7 cellular contexts compared by ENCODE assay signal in the genomic region with DNA sequence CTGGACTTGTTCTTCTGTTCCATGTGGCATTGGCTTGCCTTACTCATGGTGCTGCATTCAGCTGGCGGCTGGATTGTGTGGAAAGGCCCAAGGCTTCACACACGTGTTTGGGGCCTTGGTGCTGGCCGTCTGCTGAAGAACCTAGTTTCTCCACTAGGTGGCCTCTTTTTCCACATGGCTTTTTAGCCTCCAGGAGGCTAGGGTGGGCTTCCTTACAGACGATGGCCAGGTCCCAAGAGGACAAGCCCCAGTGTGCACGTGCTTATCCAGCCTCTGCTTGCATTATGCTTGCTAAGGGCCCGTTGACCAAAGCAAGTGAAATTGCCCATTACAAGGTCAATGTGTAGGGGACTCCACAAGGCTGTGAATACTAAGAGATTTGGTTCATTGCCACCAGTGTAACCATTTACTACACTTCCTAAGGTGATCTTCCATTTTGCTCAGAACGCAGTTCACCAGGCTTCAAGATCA. TPM values are rescaled to one million over a fixed set of nuclear protein-coding genes. Genes with fewer than 3 reads are reported as not detected.
DNase-seq lines count a peak whose midpoint lies in the region; ATAC-seq and TF ChIP-seq lines count a peak whose summit lies in the region.

No MANE protein-coding gene starts in this region.

- DNase-seq in NAMALWA (ENCODE audit: low spot score) (peak; percentile 66), chondrocyte (ENCODE audit: low spot score) (no peak), NCI-H1436 treated with DMSO at 0.1 percent for 48 hours (lab: John Stamatoyannopoulos, UW) (no peak)

- H3K4me3 Mint-ChIP-seq in chondrocyte (ENCODE audit: unreplicated experiment) = no peak overlapping the region
- no peak overlapping the region for H3K4me3 Mint-ChIP-seq in nephron

- H3K4me1 Mint-ChIP-seq in chondrocyte (ENCODE audit: low read depth) = peaks cover 22% of the 10 kb centered on the region
- peaks cover 32% of the 10 kb centered on the region for H3K4me1 Mint-ChIP-seq in nephron

- TF ChIP-seq CTCF in GM12872 (IDR thresholded peaks at IDR 0.05; ENCODE audit: insufficient read depth, low read depth, low read length) (peak; percentile 81), chondrocyte (IDR thresholded peaks at IDR 0.05) (peak; percentile 75), nephron (IDR thresholded peaks at IDR 0.05; ENCODE audit: unreplicated experiment in 3 of 3) (peak; percentile 40 to 57 (median 49))

- H3K27ac Mint-ChIP-seq in chondrocyte (ENCODE audit: unreplicated experiment) (no peak overlapping the region), nephron (no peak overlapping the region)

- ATAC-seq in GM19395 (IDR thresholded peaks at IDR 0.05; ENCODE audit: unreplicated experiment) = no peak
- no peak for ATAC-seq in HG03095 (IDR thresholded peaks at IDR 0.05; ENCODE audit: unreplicated experiment)

- peaks cover 7% of the 10 kb centered on the region for H3K27me3 Mint-ChIP-seq in chondrocyte (ENCODE audit: low read depth)
- H3K27me3 Mint-ChIP-seq in nephron (ENCODE audit: low read depth) = peaks cover 34% of the 10 kb centered on the region

- H3K9me3 Mint-ChIP-seq in chondrocyte (ENCODE audit: low read depth) (no peaks in the 10 kb centered on the region), nephron (no peaks in the 10 kb centered on the region)

- no peaks in the 10 kb centered on the region for H3K36me3 Mint-ChIP-seq in chondrocyte (ENCODE audit: low read depth)
- no peaks in the 10 kb centered on the region for H3K36me3 Mint-ChIP-seq in nephron (ENCODE audit: low read depth)

RNA-seq across cellular contexts. Expression of gene FOXO6, which starts 47.5 kb away (rescaled TPM):
- total RNA-seq in chondrocyte = 1.1 to 3.2 TPM (median 1.7 TPM) in 3 replicates
